2 cellular contexts compared by ENCODE assay signal in genomic region chr2:202908186-202908585, GRCh38.
TF ChIP-seq lines count a peak whose summit lies in the region.

No MANE protein-coding gene starts in this region.

TF ChIP-seq in WTC11, 78 proteins besides CTCF, POLR2A, EP300 and RAD21 (continued from another document):
- TF ChIP-seq, protein P1, sequence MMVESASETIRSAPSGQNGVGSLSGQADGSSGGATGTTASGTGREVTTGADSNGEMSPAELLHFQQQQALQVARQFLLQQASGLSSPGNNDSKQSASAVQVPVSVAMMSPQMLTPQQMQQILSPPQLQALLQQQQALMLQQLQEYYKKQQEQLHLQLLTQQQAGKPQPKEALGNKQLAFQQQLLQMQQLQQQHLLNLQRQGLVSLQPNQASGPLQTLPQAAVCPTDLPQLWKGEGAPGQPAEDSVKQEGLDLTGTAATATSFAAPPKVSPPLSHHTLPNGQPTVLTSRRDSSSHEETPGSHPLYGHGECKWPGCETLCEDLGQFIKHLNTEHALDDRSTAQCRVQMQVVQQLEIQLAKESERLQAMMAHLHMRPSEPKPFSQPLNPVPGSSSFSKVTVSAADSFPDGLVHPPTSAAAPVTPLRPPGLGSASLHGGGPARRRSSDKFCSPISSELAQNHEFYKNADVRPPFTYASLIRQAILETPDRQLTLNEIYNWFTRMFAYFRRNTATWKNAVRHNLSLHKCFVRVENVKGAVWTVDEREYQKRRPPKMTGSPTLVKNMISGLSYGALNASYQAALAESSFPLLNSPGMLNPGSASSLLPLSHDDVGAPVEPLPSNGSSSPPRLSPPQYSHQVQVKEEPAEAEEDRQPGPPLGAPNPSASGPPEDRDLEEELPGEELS (CRISPR knock-in tag; IDR thresholded peaks at IDR 0.05): no peak
- TF ChIP-seq HMGA2 (CRISPR knock-in tag; IDR thresholded peaks at IDR 0.05): no peak
- no peak for TF ChIP-seq ZNF396 (CRISPR knock-in tag; IDR thresholded peaks at IDR 0.05; ENCODE audit: borderline replicate concordance)
- TF ChIP-seq, protein P2, sequence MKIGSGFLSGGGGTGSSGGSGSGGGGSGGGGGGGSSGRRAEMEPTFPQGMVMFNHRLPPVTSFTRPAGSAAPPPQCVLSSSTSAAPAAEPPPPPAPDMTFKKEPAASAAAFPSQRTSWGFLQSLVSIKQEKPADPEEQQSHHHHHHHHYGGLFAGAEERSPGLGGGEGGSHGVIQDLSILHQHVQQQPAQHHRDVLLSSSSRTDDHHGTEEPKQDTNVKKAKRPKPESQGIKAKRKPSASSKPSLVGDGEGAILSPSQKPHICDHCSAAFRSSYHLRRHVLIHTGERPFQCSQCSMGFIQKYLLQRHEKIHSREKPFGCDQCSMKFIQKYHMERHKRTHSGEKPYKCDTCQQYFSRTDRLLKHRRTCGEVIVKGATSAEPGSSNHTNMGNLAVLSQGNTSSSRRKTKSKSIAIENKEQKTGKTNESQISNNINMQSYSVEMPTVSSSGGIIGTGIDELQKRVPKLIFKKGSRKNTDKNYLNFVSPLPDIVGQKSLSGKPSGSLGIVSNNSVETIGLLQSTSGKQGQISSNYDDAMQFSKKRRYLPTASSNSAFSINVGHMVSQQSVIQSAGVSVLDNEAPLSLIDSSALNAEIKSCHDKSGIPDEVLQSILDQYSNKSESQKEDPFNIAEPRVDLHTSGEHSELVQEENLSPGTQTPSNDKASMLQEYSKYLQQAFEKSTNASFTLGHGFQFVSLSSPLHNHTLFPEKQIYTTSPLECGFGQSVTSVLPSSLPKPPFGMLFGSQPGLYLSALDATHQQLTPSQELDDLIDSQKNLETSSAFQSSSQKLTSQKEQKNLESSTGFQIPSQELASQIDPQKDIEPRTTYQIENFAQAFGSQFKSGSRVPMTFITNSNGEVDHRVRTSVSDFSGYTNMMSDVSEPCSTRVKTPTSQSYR (CRISPR knock-in tag; IDR thresholded peaks at IDR 0.05): no peak
- TF ChIP-seq SMAD3 (CRISPR knock-in tag; IDR thresholded peaks at IDR 0.05; ENCODE audit: borderline replicate concordance): no peak
- no peak for TF ChIP-seq FOXJ3 (CRISPR knock-in tag; IDR thresholded peaks at IDR 0.05; ENCODE audit: borderline replicate concordance)
- TF ChIP-seq MXD4 (CRISPR knock-in tag; IDR thresholded peaks at IDR 0.05; ENCODE audit: borderline replicate concordance): no peak
- no peak for TF ChIP-seq HMGXB4 (CRISPR knock-in tag; IDR thresholded peaks at IDR 0.05)
- TF ChIP-seq OVOL2 (CRISPR knock-in tag; IDR thresholded peaks at IDR 0.05; ENCODE audit: borderline replicate concordance): no peak
- no peak for TF ChIP-seq ZNF425 (CRISPR knock-in tag; conservative IDR thresholded peaks at IDR 0.05)
- TF ChIP-seq NR2C2 (CRISPR knock-in tag; IDR thresholded peaks at IDR 0.05): no peak
- TF ChIP-seq SOX15 (CRISPR knock-in tag; IDR thresholded peaks at IDR 0.05): no peak

TF ChIP-seq in SK-N-SH treated with all-trans-retinoic acid at 6 μM for 48 hours, 23 proteins besides CTCF, POLR2A, EP300 and RAD21 (continued from another document):
- TF ChIP-seq RARB (CRISPR knock-in tag; IDR thresholded peaks at IDR 0.05) (no peak), ZNF565 (CRISPR knock-in tag; conservative IDR thresholded peaks at IDR 0.05; ENCODE audit: low read depth) (no peak), BACH2 (CRISPR knock-in tag; IDR thresholded peaks at IDR 0.05; ENCODE audit: borderline replicate concordance) (no peak), ZNF8 (CRISPR knock-in tag; IDR thresholded peaks at IDR 0.05) (no peak), ARNTL (CRISPR knock-in tag; IDR thresholded peaks at IDR 0.05; ENCODE audit: borderline replicate concordance, low read depth) (no peak), ZNF70 (CRISPR knock-in tag; IDR thresholded peaks at IDR 0.05) (no peak), ZFP3 (CRISPR knock-in tag; IDR thresholded peaks at IDR 0.05) (no peak), CSDC2 (CRISPR knock-in tag; IDR thresholded peaks at IDR 0.05) (no peak), GLIS3 (CRISPR knock-in tag; IDR thresholded peaks at IDR 0.05) (no peak), SNAI2 (CRISPR knock-in tag; IDR thresholded peaks at IDR 0.05) (no peak), ZC3H10 (CRISPR knock-in tag; IDR thresholded peaks at IDR 0.05) (no peak), ISL1 (CRISPR knock-in tag; IDR thresholded peaks at IDR 0.05) (no peak)
